Comparison of ENCODE assay signal across 2 cellular contexts in the genomic region with DNA sequence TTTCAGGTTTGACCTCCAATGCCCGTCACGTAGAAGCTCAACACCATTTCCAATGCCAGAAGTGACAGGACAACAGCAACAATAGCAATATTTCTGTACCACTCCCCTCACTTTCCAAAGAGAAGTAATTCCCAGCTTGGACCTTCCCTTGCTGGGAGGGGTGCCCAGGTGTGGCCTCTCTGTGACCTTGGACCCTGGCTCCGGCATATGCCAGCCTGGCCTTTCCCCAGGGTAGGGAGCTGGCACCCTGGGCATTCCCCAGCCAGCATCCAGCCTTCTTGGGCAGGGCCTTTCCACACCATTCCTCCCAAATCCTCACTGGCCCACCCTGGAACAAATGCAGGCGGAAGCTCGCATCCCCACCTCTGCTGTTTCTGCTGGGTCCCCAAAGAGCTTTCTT. TPM values are rescaled to one million over a fixed set of nuclear protein-coding genes. Genes with fewer than 3 reads are reported as not detected.
"Had no signal": no experiment of that assay in that cellular context is flagged by ENCODE, and none has a peak within 500 bp of the region (broad histone marks: within the 10 kb centered on the region; RNA-seq: fewer than 3 reads in every experiment).

No MANE protein-coding gene starts in this region.

RNA-seq across cellular contexts. Expression of a gene that starts 37.1 kb away (rescaled TPM):
- total RNA-seq: LHCN-M2, NCI-H460 had no signal

RNA-seq across cellular contexts. Expression of a gene that starts 53.1 kb away (rescaled TPM):
- total RNA-seq: LHCN-M2, NCI-H460 had no signal
